ENCODE assay signal across 10 cellular contexts in the genomic region with DNA sequence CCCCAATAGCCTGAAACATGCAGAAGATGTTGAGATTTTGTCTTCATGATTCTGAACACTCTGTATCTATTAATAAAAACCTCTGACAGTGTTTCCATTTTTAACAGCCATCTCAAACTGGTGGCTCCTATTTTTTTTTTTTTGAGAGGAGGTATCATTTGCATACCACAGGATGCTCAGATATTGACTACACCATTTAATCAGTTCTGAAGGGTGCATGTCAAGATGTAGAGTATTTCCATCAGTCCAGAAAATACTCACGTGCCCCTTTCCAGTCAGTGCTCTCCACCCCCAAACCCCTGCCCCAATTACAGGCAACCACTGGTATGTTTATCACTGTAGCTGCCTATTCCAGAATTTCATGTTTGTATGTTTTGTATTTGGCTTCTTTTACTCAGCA.
DNase-seq lines count a peak whose midpoint lies in the region; ATAC-seq, FAIRE-seq and TF ChIP-seq lines count a peak whose summit lies in the region.
"Had no signal": no experiment of that assay in that cellular context is flagged by ENCODE, and none has a peak within 500 bp of the region (broad histone marks: within the 10 kb centered on the region; RNA-seq: fewer than 3 reads in every experiment).

No MANE protein-coding gene starts in this region.

- WGBS in hepatocyte (ENCODE audit: low lambda C conversion rate, missing lambda C conversion rate), result 95% methylated on average over 1 of the region's 1 CpG

- peaks cover 0 to 62% (median 41%) of the 10 kb centered on the region in 10 experiments; a peak in 16 of 20 replicates for H3K4me1 ChIP-seq in BLaER1 treated with 17β-estradiol and CSF1 and Interleukin-3, amounts not matched to agents 10 nM and 100 nM
- H3K4me1 ChIP-seq in hepatocyte (ENCODE audit: insufficient read depth), result no peaks in the 10 kb centered on the region

- H3K9me2 ChIP-seq in hepatocyte (replicated peaks; ENCODE audit: insufficient read depth), result no peaks in the 10 kb centered on the region

- no peaks in the 10 kb centered on the region for H3K27me3 ChIP-seq in BLaER1 treated with 17β-estradiol and CSF1 and Interleukin-3, amounts not matched to agents 10 nM and 100 nM
- no peaks in the 10 kb centered on the region for H3K27me3 ChIP-seq in hepatocyte

- H3K4me2 ChIP-seq in BLaER1 treated with 17β-estradiol and CSF1 and Interleukin-3, amounts not matched to agents 10 nM and 100 nM, result peak overlapping the region in 8 of 11 experiments; percentile 11 to 73 (median 62); a peak in 16 of 22 replicates
- no peak overlapping the region for H3K4me2 ChIP-seq in hepatocyte

- no peak for TF ChIP-seq CTCF in hepatocyte (IDR thresholded peaks at IDR 0.05; ENCODE audit: poor library complexity)

- no peak overlapping the region for H2AFZ ChIP-seq in hepatocyte

- H3K79me2 ChIP-seq in hepatocyte, result no peaks in the 10 kb centered on the region

- no peak for FAIRE-seq in H54 (lab: Jason Lieb, UNC)
- FAIRE-seq: K562 had no signal

- DNase-seq in H54 (ENCODE audit: insufficient read length, low spot score) (no peak), NCI-H1417 treated with DMSO at 0.1 percent for 48 hours (lab: John Stamatoyannopoulos, UW) (no peak), hepatocyte (ENCODE audit: low spot score) (no peak), mucosa of gallbladder (ENCODE audit: low spot score) (no peak)
- DNase-seq: T-helper 1 cell had no signal

- ATAC-seq in GM18517 (IDR thresholded peaks at IDR 0.05; ENCODE audit: unreplicated experiment), result peak; percentile 74
- ATAC-seq in GM21786 (IDR thresholded peaks at IDR 0.05; ENCODE audit: unreplicated experiment), result peak; percentile 82
- peak; percentile 80 for ATAC-seq in HG03571 (IDR thresholded peaks at IDR 0.05; ENCODE audit: unreplicated experiment)
- ATAC-seq: K562 had no signal

- TF ChIP-seq POLR2A in H54 (IDR thresholded peaks at IDR 0.05; ENCODE audit: low read depth, low read length), result no peak

- H3K27ac ChIP-seq in BLaER1 treated with 17β-estradiol and CSF1 and Interleukin-3, amounts not matched to agents 10 nM and 100 nM, result no peak overlapping the region
- H3K27ac ChIP-seq in hepatocyte, result no peak overlapping the region

- H3K4me3 ChIP-seq in BLaER1 treated with 17β-estradiol and CSF1 and Interleukin-3, amounts not matched to agents 10 nM and 100 nM, result 0 out of 20 replicates have a peak overlapping the region, but pooled peaks of 1 of the 10 experiments have one; percentile 8
- H3K4me3 ChIP-seq in hepatocyte, result no peak overlapping the region
- H3K4me3 ChIP-seq: K562 had no signal

- H4K20me1 ChIP-seq in BLaER1 treated with 17β-estradiol and CSF1 and Interleukin-3, amounts not matched to agents 10 nM and 100 nM, result no peaks in the 10 kb centered on the region
- H4K20me1 ChIP-seq in hepatocyte (ENCODE audit: insufficient read depth, poor library complexity, severe bottlenecking), result no peaks in the 10 kb centered on the region

- H3K9ac ChIP-seq in BLaER1 treated with 17β-estradiol and CSF1 and Interleukin-3, amounts not matched to agents 10 nM and 100 nM, result no peak overlapping the region

- peaks cover 0 to 45% (median 5%) of the 10 kb centered on the region in 11 experiments; a peak in 9 of 22 replicates for H3K36me3 ChIP-seq in BLaER1 treated with 17β-estradiol and CSF1 and Interleukin-3, amounts not matched to agents 10 nM and 100 nM
- no peaks in the 10 kb centered on the region for H3K36me3 ChIP-seq in hepatocyte (replicated peaks; ENCODE audit: insufficient read depth, low read depth)

- H3K9me3 ChIP-seq in BLaER1 treated with 17β-estradiol and CSF1 and Interleukin-3, amounts not matched to agents 10 nM and 100 nM (replicated peaks in 1 of 11), result 0 out of 22 replicates have a peak, but pooled peaks cover 0 to 8% (median 0%) of the 10 kb centered on the region in 11 experiments
- H3K9me3 ChIP-seq in hepatocyte (ENCODE audit: low read depth), result no peaks in the 10 kb centered on the region
